9 cellular contexts compared by ENCODE assay signal in the genomic region with DNA sequence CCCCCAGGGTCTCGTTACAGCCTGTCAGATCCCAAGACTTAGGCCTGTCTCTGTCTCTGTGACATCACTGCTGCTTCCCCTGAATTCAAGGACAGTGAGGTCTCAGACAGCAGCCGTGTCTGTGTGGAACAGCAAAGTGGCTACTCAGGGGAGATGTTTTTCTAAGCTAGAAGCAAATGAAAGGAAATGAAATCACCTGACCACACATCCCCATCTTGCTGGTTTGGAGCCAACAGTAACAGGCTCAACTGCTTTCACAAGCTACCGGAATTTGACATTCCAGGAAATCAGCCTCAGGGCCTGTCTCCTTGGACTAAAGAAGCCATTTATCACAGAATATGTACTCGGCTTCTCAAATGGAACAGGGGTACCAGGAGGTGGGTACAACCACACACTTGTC.
A peak's percentile ranks its signal among the peaks of the same experiment; 100 is the strongest.
DNase-seq lines count a peak whose midpoint lies in the region; ATAC-seq and TF ChIP-seq lines count a peak whose summit lies in the region.
"Had no signal": no experiment of that assay in that cellular context is flagged by ENCODE, and none has a peak within 500 bp of the region (broad histone marks: within the 10 kb centered on the region; RNA-seq: fewer than 3 reads in every experiment).

No MANE protein-coding gene starts in this region.

- H3K4me3 ChIP-seq in Caco-2 (ENCODE audit: low read depth, low read length) (no peak overlapping the region), PC-9 (0 out of 2 replicates have a peak overlapping the region, but pooled peaks have one; percentile 10), fibroblast of lung (replicated peaks in 1 of 4; ENCODE audit: control extremely low read depth in 1 of 4, insufficient read depth in 1 of 4, low read depth in 3 of 4, low read length in 4 of 4) (no peak overlapping the region), parathyroid adenoma (ENCODE audit: low read depth, low read length) (no peak overlapping the region), BE2C (ENCODE audit: low read depth, low read length) (no peak overlapping the region)

- no peaks in the 10 kb centered on the region for H3K27me3 Mint-ChIP-seq in Caco-2 (ENCODE audit: insufficient read depth, unreplicated experiment)
- H3K27me3 Mint-ChIP-seq: activated naive CD8-positive, alpha-beta T cell had no signal

- H3K4me2 ChIP-seq in PC-9 (peak overlapping the region; percentile 67), fibroblast of lung (ENCODE audit: extremely low read depth, insufficient read depth, low read length) (no peak overlapping the region), parathyroid adenoma (ENCODE audit: low read length) (no peak overlapping the region)

- DNase-seq in Caco-2 (peak; percentile 58 to 61), PC-9 (peak; percentile 82 to 94), fibroblast of lung (ENCODE audit: low read depth in 2 of 2) (peak; percentile 74 to 96), NCI-H524 (lab: John Stamatoyannopoulos, UW) (no peak), NCI-H2081 (lab: John Stamatoyannopoulos, UW) (no peak), BE2C (no peak)

- no peaks in the 10 kb centered on the region for H3K27me3 ChIP-seq in Caco-2 (replicated peaks; ENCODE audit: control insufficient read depth, insufficient read depth, low read length)
- H3K27me3 ChIP-seq in PC-9 (ENCODE audit: insufficient read depth, low read depth) = no peaks in the 10 kb centered on the region
- H3K27me3 ChIP-seq in fibroblast of lung (ENCODE audit: control insufficient read depth, insufficient read depth, low read length) = no peaks in the 10 kb centered on the region
- H3K27me3 ChIP-seq in parathyroid adenoma (ENCODE audit: control insufficient read depth, insufficient read depth, low read length) = no peaks in the 10 kb centered on the region
- no peaks in the 10 kb centered on the region for H3K27me3 ChIP-seq in BE2C

- TF ChIP-seq CTCF in Caco-2 (IDR thresholded peaks at IDR 0.05; ENCODE audit: insufficient read depth in 1 of 2, low read depth in 1 of 2, low read length in 1 of 2, severe bottlenecking in 1 of 2, unreplicated experiment in 1 of 2) (no peak), PC-9 (conservative IDR thresholded peaks at IDR 0.05) (no peak), fibroblast of lung (conservative IDR thresholded peaks at IDR 0.05 in 1 of 2, IDR thresholded peaks at IDR 0.05 in 1 of 2; ENCODE audit: low read depth in 1 of 2, low read length in 2 of 2) (no peak), parathyroid adenoma (IDR thresholded peaks at IDR 0.05) (no peak), BE2C (IDR thresholded peaks at IDR 0.05; ENCODE audit: low read depth, low read length) (no peak)

- no peaks in the 10 kb centered on the region for H3K36me3 ChIP-seq in Caco-2 (ENCODE audit: control insufficient read depth, insufficient read depth, low read length)
- H3K36me3 ChIP-seq in PC-9 (ENCODE audit: low read depth) = 0 out of 2 replicates have a peak, but pooled peaks cover 5% of the 10 kb centered on the region
- H3K36me3 ChIP-seq in fibroblast of lung (ENCODE audit: control insufficient read depth, insufficient read depth, low read length) = peaks cover 2% of the 10 kb centered on the region
- no peaks in the 10 kb centered on the region for H3K36me3 ChIP-seq in parathyroid adenoma (ENCODE audit: control insufficient read depth, insufficient read depth, low read length)
- peaks cover 7% of the 10 kb centered on the region for H3K36me3 ChIP-seq in BE2C

- H3K9me3 ChIP-seq in Caco-2 (0 out of 2 replicates have a peak, but pooled peaks cover 4% of the 10 kb centered on the region), PC-9 (ENCODE audit: insufficient read depth, low read depth) (no peaks in the 10 kb centered on the region), fibroblast of lung (ENCODE audit: control insufficient read depth, insufficient read depth, low read depth, low read length) (no peaks in the 10 kb centered on the region), parathyroid adenoma (ENCODE audit: control insufficient read depth, low read length) (no peaks in the 10 kb centered on the region), BE2C (no peaks in the 10 kb centered on the region)

- CTCF ChIA-PET in Caco-2 (lab: Charles Lee) = interaction anchor here (1.0 kb wide), 1 partner anchor 197 kb away, joined by 6 read pairs; no protein-coding TSS in a partner anchor
- CTCF ChIA-PET in PC-9 (lab: Charles Lee) = no interaction called here

- H3K9ac ChIP-seq in fibroblast of lung (ENCODE audit: insufficient read depth, low read length) = no peak overlapping the region
- no peak overlapping the region for H3K9ac ChIP-seq in parathyroid adenoma

- peak overlapping the region; percentile 65 for H3K27ac ChIP-seq in PC-9
- H3K27ac ChIP-seq in fibroblast of lung (ENCODE audit: insufficient read depth, low read length) = no peak overlapping the region
- H3K27ac ChIP-seq in parathyroid adenoma = peak overlapping the region; percentile 45

- POLR2A ChIA-PET in Caco-2 (lab: Charles Lee) (no interaction called here), PC-9 (lab: Charles Lee; ENCODE audit: unreplicated experiment) (interaction anchor here (0.6 to 0.7 kb wide), 5 partner anchors 36 to 53 kb away, joined by 4 to 7 read pairs (median 6); no protein-coding TSS in a partner anchor)

- H4K20me1 ChIP-seq in PC-9 (ENCODE audit: insufficient read depth) (no peaks in the 10 kb centered on the region), fibroblast of lung (ENCODE audit: control insufficient read depth, extremely low read depth, insufficient read depth, low read length) (no peaks in the 10 kb centered on the region)

- no peaks in the 10 kb centered on the region for H3K4me1 Mint-ChIP-seq in Caco-2 (ENCODE audit: low read depth, unreplicated experiment)

- BruUV-seq in Caco-2 (replicated peaks; lab: Mats Ljungman, UMichigan) (no TSS peak), PC-9 (replicated peaks; lab: Mats Ljungman, UMichigan) (no TSS peak)

- H3K9me3 Mint-ChIP-seq in Caco-2 (ENCODE audit: unreplicated experiment) = no peaks in the 10 kb centered on the region

- intact Hi-C loops in Caco-2 (cut with micrococcal nuclease; ENCODE audit: unreplicated experiment) = no loop called here
- intact Hi-C loops in PC-9 (cut with micrococcal nuclease; ENCODE audit: unreplicated experiment) = loop anchor here (5.0 kb wide), 1 partner anchor 38 kb away; no protein-coding TSS in a partner anchor

- ATAC-seq in GM19351 (IDR thresholded peaks at IDR 0.05; ENCODE audit: unreplicated experiment) = no peak

- no peak overlapping the region for H3K4me3 Mint-ChIP-seq in Caco-2 (ENCODE audit: unreplicated experiment)
- H3K4me3 Mint-ChIP-seq: activated naive CD8-positive, alpha-beta T cell had no signal

- H3K4me1 ChIP-seq in Caco-2 = peaks cover 6% of the 10 kb centered on the region
- H3K4me1 ChIP-seq in PC-9 (replicated peaks; ENCODE audit: insufficient read depth) = peaks cover 26% of the 10 kb centered on the region
- H3K4me1 ChIP-seq in fibroblast of lung (ENCODE audit: control insufficient read depth, extremely low read depth, insufficient read depth, low read length) = peaks cover 3% of the 10 kb centered on the region
- H3K4me1 ChIP-seq in parathyroid adenoma = no peaks in the 10 kb centered on the region
- H3K4me1 ChIP-seq in BE2C = no peaks in the 10 kb centered on the region

- no peaks in the 10 kb centered on the region for H3K79me2 ChIP-seq in PC-9 (ENCODE audit: low read depth)
- H3K79me2 ChIP-seq in fibroblast of lung (ENCODE audit: control insufficient read depth, insufficient read depth, low read length) = no peaks in the 10 kb centered on the region
- no peaks in the 10 kb centered on the region for H3K79me2 ChIP-seq in parathyroid adenoma

- H3K27ac Mint-ChIP-seq in Caco-2 (ENCODE audit: unreplicated experiment) = peak overlapping the region; percentile 51
- H3K27ac Mint-ChIP-seq: activated naive CD8-positive, alpha-beta T cell had no signal

- H3K36me3 Mint-ChIP-seq in Caco-2 (ENCODE audit: insufficient read depth, unreplicated experiment) = no peaks in the 10 kb centered on the region

- peaks cover 32% of the 10 kb centered on the region for H3F3A ChIP-seq in PC-9 (ENCODE audit: insufficient read depth, low read depth)

- H2AFZ ChIP-seq in PC-9 (0 out of 2 replicates have a peak overlapping the region, but pooled peaks have one; percentile 29), fibroblast of lung (ENCODE audit: low read length) (no peak overlapping the region), parathyroid adenoma (peak overlapping the region; percentile 40)

- H3K9me2 ChIP-seq in PC-9 (ENCODE audit: insufficient read depth) = no peaks in the 10 kb centered on the region

Comparison
In these comparisons a context has a peak if more than half of its experiments do, and no peak if none do; other contexts are left out.
1. DNase-seq: peak in Caco-2 (2 of 2), PC-9 (2 of 2) and fibroblast of lung (2 of 2); none in NCI-H524 (0 of 2), NCI-H2081 (0 of 2) and BE2C (single experiment).